23 cellular contexts compared by ENCODE assay signal in the genomic region with DNA sequence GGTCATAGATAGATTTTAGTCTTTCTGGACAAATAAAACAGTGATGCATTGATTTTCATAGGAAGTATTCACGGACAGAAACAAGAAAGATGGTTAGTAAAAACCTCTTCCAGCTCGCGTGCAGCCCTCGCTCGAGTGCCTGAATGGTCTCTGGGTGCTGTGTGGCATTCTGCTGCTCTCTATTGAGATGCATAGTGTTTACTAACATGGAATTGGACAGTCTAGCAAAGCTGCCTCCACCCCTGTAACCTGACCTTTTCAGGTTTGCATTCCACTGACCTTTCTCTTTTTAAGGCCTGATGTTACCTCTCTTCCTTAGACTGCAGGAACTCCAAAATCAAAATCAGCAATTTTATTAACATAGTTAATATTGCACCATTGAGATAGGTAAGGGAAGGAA.
DNase-seq lines count a peak whose midpoint lies in the region; FAIRE-seq and TF ChIP-seq lines count a peak whose summit lies in the region.
"Had no signal": no experiment of that assay in that cellular context is flagged by ENCODE, and none has a peak within 500 bp of the region (broad histone marks: within the 10 kb centered on the region; RNA-seq: fewer than 3 reads in every experiment).

No MANE protein-coding gene starts in this region.

- H3K18ac ChIP-seq in H1 (ENCODE audit: extremely low read depth, low read length) (no peak overlapping the region), neuronal stem cell (ENCODE audit: low read length) (no peak overlapping the region)

- TF ChIP-seq EP300 in H1 (IDR thresholded peaks at IDR 0.05; ENCODE audit: borderline replicate concordance in 1 of 2, low read depth in 2 of 2, low read length in 2 of 2): no peak

- no peak overlapping the region for H2AK5ac ChIP-seq in H1 (ENCODE audit: low read depth, low read length)
- H2AK5ac ChIP-seq in neuronal stem cell (ENCODE audit: low read depth, low read length): no peak overlapping the region

- no peaks in the 10 kb centered on the region for H3K9me3 ChIP-seq in H1 (ENCODE audit: insufficient read depth in 2 of 2, low read depth in 1 of 2, low read length in 1 of 2)
- no peaks in the 10 kb centered on the region for H3K9me3 ChIP-seq in neuronal stem cell (replicated peaks in 1 of 2; ENCODE audit: control insufficient read depth in 2 of 2, insufficient read depth in 1 of 2, low read depth in 1 of 2, low read length in 2 of 2)
- H3K9me3 ChIP-seq in WERI-Rb-1 (ENCODE audit: severe bottlenecking): no peaks in the 10 kb centered on the region
- H3K9me3 ChIP-seq in tibial artery: no peaks in the 10 kb centered on the region
- H3K9me3 ChIP-seq: BLaER1, Caco-2, HAP-1 had no signal

- 89% methylated on average over 5 of the region's 5 CpGs; no CpG with 5 or more reads in 1 of the 2 experiments for WGBS in H1 (ENCODE audit: extremely low coverage in 1 of 2, insufficient coverage in 1 of 2, insufficient read length in 1 of 2, insufficient replicate concordance in 2 of 2, low coverage in 1 of 2, low lambda C conversion rate in 2 of 2, missing lambda C conversion rate in 1 of 2), 2 experiments
- WGBS in neuronal stem cell (ENCODE audit: extremely low coverage in 2 of 2, insufficient read length in 2 of 2, insufficient replicate concordance in 1 of 2), 2 donors: no CpG with 5 or more reads among the region's 5 CpGs

- no peak overlapping the region for H3K9ac ChIP-seq in H1 (replicated peaks in 1 of 4; ENCODE audit: extremely low read depth in 1 of 4, low read depth in 3 of 4, low read length in 3 of 4)
- H3K9ac ChIP-seq in neuronal stem cell (ENCODE audit: low read depth, low read length, poor library complexity): no peak overlapping the region
- H3K9ac ChIP-seq: BLaER1, GM23248 had no signal

- no peak overlapping the region for H3K56ac ChIP-seq in H1 (replicated peaks; ENCODE audit: insufficient read length, low read depth, low read length)

- no peak for TF ChIP-seq RAD21 in H1 (IDR thresholded peaks at IDR 0.05 in 1 of 2, conservative IDR thresholded peaks at IDR 0.05 in 1 of 2; ENCODE audit: low read depth in 2 of 2, low read length in 2 of 2)

- H3K23ac ChIP-seq in H1 (ENCODE audit: insufficient read length) (no peak overlapping the region), neuronal stem cell (ENCODE audit: low read depth, low read length, poor library complexity) (no peak overlapping the region)

- H3K4me3 ChIP-seq in H1 (ENCODE audit: extremely low read depth in 1 of 4, insufficient read depth in 2 of 4, low read depth in 3 of 4, low read length in 4 of 4) (no peak overlapping the region), neuronal stem cell (ENCODE audit: low read length in 2 of 2) (no peak overlapping the region), WERI-Rb-1 (ENCODE audit: low read depth, low read length) (no peak overlapping the region), tibial artery (no peak overlapping the region)
- H3K4me3 ChIP-seq: BLaER1, GM12878, GM23248, HAP-1 had no signal

- no peaks in the 10 kb centered on the region for H3K79me2 ChIP-seq in H1 (ENCODE audit: control insufficient read depth in 1 of 2, insufficient read depth in 2 of 2, low read length in 2 of 2)

- H4K8ac ChIP-seq in H1 (ENCODE audit: extremely low read depth, insufficient read depth, low read length) (no peak overlapping the region), neuronal stem cell (ENCODE audit: low read depth, low read length) (no peak overlapping the region)

- CTCF ChIA-PET in H1 (lab: Charles Lee; ENCODE audit: partially characterized antibody): no interaction called here

- H3K79me1 ChIP-seq in H1 (ENCODE audit: low read depth, low read length) (no peaks in the 10 kb centered on the region), neuronal stem cell (ENCODE audit: low read depth, low read length) (no peaks in the 10 kb centered on the region)

- POLR2A ChIA-PET in H1 (lab: Charles Lee; ENCODE audit: partially characterized antibody): interaction anchor here (0.7 kb wide), 1 partner anchor 574 kb away, joined by 4 read pairs; no protein-coding TSS in a partner anchor

- no peak overlapping the region for H4K5ac ChIP-seq in H1 (ENCODE audit: insufficient read length, low read depth, low read length)

- H2BK20ac ChIP-seq in H1 (ENCODE audit: low read length): no peak overlapping the region

- FAIRE-seq in H1 (lab: Jason Lieb, UNC): no peak
- FAIRE-seq: A204.1, GM12878, GM19239, H54 had no signal

- H2BK15ac ChIP-seq in H1 (ENCODE audit: low read length): no peak overlapping the region
- no peak overlapping the region for H2BK15ac ChIP-seq in neuronal stem cell (ENCODE audit: low read length)

- H4K91ac ChIP-seq in H1 (replicated peaks; ENCODE audit: insufficient read length, low read length) (no peak overlapping the region), neuronal stem cell (ENCODE audit: low read depth, low read length, poor library complexity) (no peak overlapping the region)

- DNase-seq in ELF-1 (ENCODE audit: low read depth, low spot score): peak; percentile 5
- no peak for DNase-seq in H1 (ENCODE audit: low read depth in 1 of 2, low spot score in 2 of 2)
- DNase-seq in iPS-NIHi11 (ENCODE audit: low spot score): peak; percentile 15
- DNase-seq in neuronal stem cell (ENCODE audit: low spot score): peak; percentile 4
- no peak for DNase-seq in WERI-Rb-1
- no peak for DNase-seq in tibial artery
- DNase-seq in NCI-H82 (lab: John Stamatoyannopoulos, UW): no peak
- DNase-seq: Caco-2; CD4-positive, CD25-positive, alpha-beta regulatory T cell; CD8-positive, alpha-beta T cell; DMS153; DND-41; GDM1; GM23248; HFFc6 had no signal

- intact Hi-C loops in tibial artery (cut with DNase I; ENCODE audit: low total_unique reads): no loop called here

- H2BK12ac ChIP-seq in H1 (ENCODE audit: low read depth, low read length): no peak overlapping the region
- H2BK12ac ChIP-seq in neuronal stem cell (ENCODE audit: low read length): no peak overlapping the region

- H2BK5ac ChIP-seq in H1 (ENCODE audit: low read depth, low read length) (no peak overlapping the region), neuronal stem cell (ENCODE audit: low read length) (no peak overlapping the region)

- no peaks in the 10 kb centered on the region for H4K20me1 ChIP-seq in H1 (replicated peaks in 1 of 2; ENCODE audit: control insufficient read depth in 1 of 2, insufficient read depth in 2 of 2, low read length in 2 of 2)
- H4K20me1 ChIP-seq: BLaER1 had no signal

- H3K4me1 ChIP-seq in H1 (replicated peaks in 1 of 4; ENCODE audit: control insufficient read depth in 3 of 4, insufficient read depth in 4 of 4, low read length in 3 of 4): no peaks in the 10 kb centered on the region
- no peaks in the 10 kb centered on the region for H3K4me1 ChIP-seq in neuronal stem cell (ENCODE audit: control insufficient read depth in 2 of 2, insufficient read depth in 1 of 2, low read depth in 1 of 2, low read length in 2 of 2)
- no peaks in the 10 kb centered on the region for H3K4me1 ChIP-seq in tibial artery
- H3K4me1 ChIP-seq: BLaER1, Caco-2, HAP-1 had no signal

- H3K27me3 ChIP-seq in H1 (replicated peaks in 1 of 4; ENCODE audit: control insufficient read depth in 3 of 4, extremely low read depth in 1 of 4, insufficient read depth in 3 of 4, low read length in 3 of 4): no peaks in the 10 kb centered on the region
- no peaks in the 10 kb centered on the region for H3K27me3 ChIP-seq in neuronal stem cell (ENCODE audit: control insufficient read depth in 3 of 3, insufficient read depth in 3 of 3, low read depth in 1 of 3, low read length in 3 of 3)
- no peaks in the 10 kb centered on the region for H3K27me3 ChIP-seq in WERI-Rb-1 (ENCODE audit: insufficient read depth, low read depth, severe bottlenecking)
- no peaks in the 10 kb centered on the region for H3K27me3 ChIP-seq in tibial artery
- H3K27me3 ChIP-seq: BLaER1 had no signal

- TF ChIP-seq CTCF in H1 (IDR thresholded peaks at IDR 0.05; ENCODE audit: control extremely low read depth in 1 of 3, insufficient read depth in 1 of 3, low read depth in 1 of 3, low read length in 3 of 3) (no peak), WERI-Rb-1 (IDR thresholded peaks at IDR 0.05; ENCODE audit: low read depth, low read length) (no peak), tibial artery (IDR thresholded peaks at IDR 0.05) (no peak)

- H3K23me2 ChIP-seq in H1 (ENCODE audit: low read depth, low read length): no peaks in the 10 kb centered on the region

- H3K27ac ChIP-seq in H1 (ENCODE audit: low read depth, low read length): no peak overlapping the region
- no peak overlapping the region for H3K27ac ChIP-seq in neuronal stem cell (replicated peaks; ENCODE audit: low read length)
- H3K27ac ChIP-seq in WERI-Rb-1: no peak overlapping the region
- H3K27ac ChIP-seq in tibial artery: no peak overlapping the region
- H3K27ac ChIP-seq: 22Rv1, BLaER1, C4-2B, GM23248 had no signal

- H3K36me3 ChIP-seq in H1 (ENCODE audit: control insufficient read depth in 2 of 4, insufficient read depth in 4 of 4, low read length in 3 of 4) (no peaks in the 10 kb centered on the region), neuronal stem cell (replicated peaks in 1 of 2; ENCODE audit: control insufficient read depth in 2 of 2, insufficient read depth in 2 of 2, low read length in 2 of 2) (no peaks in the 10 kb centered on the region), WERI-Rb-1 (no peaks in the 10 kb centered on the region), tibial artery (no peaks in the 10 kb centered on the region)
- H3K36me3 ChIP-seq: BLaER1, HAP-1 had no signal

- TF ChIP-seq POLR2A in H1 (IDR thresholded peaks at IDR 0.05; ENCODE audit: control extremely low read depth in 1 of 2, low read depth in 2 of 2, low read length in 2 of 2): no peak

- 0 out of 2 replicates have a peak overlapping the region, but pooled peaks have one; percentile 25 for H2AFZ ChIP-seq in H1 (ENCODE audit: low read length)
- no peak overlapping the region for H2AFZ ChIP-seq in neuronal stem cell (ENCODE audit: low read length)
- H2AFZ ChIP-seq: GM23248 had no signal

- H3K4ac ChIP-seq in H1 (replicated peaks; ENCODE audit: insufficient read length, low read depth, low read length) (no peak overlapping the region), neuronal stem cell (ENCODE audit: low read length) (no peak overlapping the region)

- H3K4me2 ChIP-seq in H1 (ENCODE audit: insufficient read depth in 1 of 2, low read depth in 2 of 2, low read length in 2 of 2) (no peak overlapping the region), neuronal stem cell (ENCODE audit: insufficient read depth, low read length, poor library complexity, severe bottlenecking) (no peak overlapping the region)
- H3K4me2 ChIP-seq: BLaER1 had no signal

- H3K14ac ChIP-seq in H1 (ENCODE audit: insufficient read length): no peak overlapping the region
- no peak overlapping the region for H3K14ac ChIP-seq in neuronal stem cell (ENCODE audit: low read length)

- no peak overlapping the region for H2BK120ac ChIP-seq in H1 (replicated peaks; ENCODE audit: low read depth, low read length)
- H2BK120ac ChIP-seq in neuronal stem cell (ENCODE audit: low read depth, low read length): no peak overlapping the region

Comparison
In these comparisons a context has a peak if more than half of its experiments do, and no peak if none do; other contexts are left out.
1. DNase-seq: peak in ELF-1 (single experiment), iPS-NIHi11 (single experiment) and neuronal stem cell (single experiment); none in H1 (0 of 2), WERI-Rb-1 (single experiment), tibial artery (0 of 2) and NCI-H82 (single experiment).